Comparison of ENCODE assay signal across 8 cellular contexts in the genomic region with DNA sequence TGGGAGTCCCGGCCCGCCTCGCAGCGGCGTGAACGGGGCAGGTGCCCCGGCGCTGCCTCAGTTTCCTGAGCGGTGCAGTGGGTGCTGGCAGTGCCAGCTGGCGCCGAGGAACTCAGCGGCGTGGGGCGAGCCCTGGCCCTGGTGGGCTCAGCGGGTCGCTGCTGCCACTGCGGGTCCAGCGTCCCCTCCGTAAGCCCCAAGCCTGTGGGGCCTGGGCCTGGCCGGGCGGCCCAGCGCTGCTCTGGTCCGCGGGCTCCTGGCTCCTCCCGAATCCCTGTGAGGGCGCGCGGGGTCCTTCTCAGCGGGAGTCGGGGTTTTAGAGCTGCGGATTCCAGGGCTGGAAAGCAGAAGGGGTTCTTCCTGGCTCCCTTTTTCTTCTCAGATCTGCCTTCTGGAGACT. TPM values are rescaled to one million over a fixed set of nuclear protein-coding genes. Genes with fewer than 3 reads are reported as not detected.
A peak's percentile ranks its signal among the peaks of the same experiment; 100 is the strongest.
DNase-seq lines count a peak whose midpoint lies in the region; ATAC-seq and TF ChIP-seq lines count a peak whose summit lies in the region.
"Not testable (repeated sequence)": the region's sequence is repeated elsewhere in the genome, so short reads cannot be mapped to it uniquely, and the experiment has no call there.

No MANE protein-coding gene starts in this region.

- H4K8ac ChIP-seq in mesenchymal stem cell (ENCODE audit: low read length), result not testable (repeated sequence)

- H3K14ac ChIP-seq in mesenchymal stem cell (ENCODE audit: low read length in 2 of 2), result not testable (repeated sequence)

- not testable (repeated sequence) for DNase-seq in SK-N-SH; cardiac fibroblast (ENCODE audit: low read depth in 2 of 2); mesenchymal stem cell; upper lobe of right lung

- TF ChIP-seq RAD21 in SK-N-SH (IDR thresholded peaks at IDR 0.05; ENCODE audit: low read length), result not testable (repeated sequence)

- not testable (repeated sequence) for TF ChIP-seq CTCF in DOHH2 (IDR thresholded peaks at IDR 0.05; ENCODE audit: low read depth, low read length, poor library complexity, severe bottlenecking); SK-N-SH (IDR thresholded peaks at IDR 0.05); cardiac fibroblast (IDR thresholded peaks at IDR 0.05; ENCODE audit: low read depth, low read length); gastroesophageal sphincter (IDR thresholded peaks at IDR 0.05); upper lobe of right lung (IDR thresholded peaks at IDR 0.05)

- intact Hi-C loops in upper lobe of right lung (cut with DNase I), result not testable (repeated sequence)

- not testable (repeated sequence) for H2BK15ac ChIP-seq in mesenchymal stem cell (ENCODE audit: low read depth, poor library complexity, severe bottlenecking)

- H3K4me1 ChIP-seq in DOHH2 (ENCODE audit: control insufficient read depth, low read length) (peaks cover 11% of the 10 kb centered on the region), gastroesophageal sphincter (peaks cover 4 to 35% (median 5%) of the 10 kb centered on the region in 3 donors), upper lobe of right lung (peaks cover 13% of the 10 kb centered on the region)
- not testable (repeated sequence) for H3K4me1 ChIP-seq in SK-N-SH (ENCODE audit: control insufficient read depth in 1 of 2, insufficient read depth in 2 of 2, low read depth in 1 of 2, low read length in 1 of 2); mesenchymal stem cell (ENCODE audit: control insufficient read depth, insufficient read depth, low read depth, low read length); rectal smooth muscle tissue (ENCODE audit: control insufficient read depth, insufficient read depth, low read length)

- TF ChIP-seq EP300 in SK-N-SH (IDR thresholded peaks at IDR 0.05; ENCODE audit: borderline replicate concordance in 1 of 2, low read depth in 1 of 2, low read length in 1 of 2); gastroesophageal sphincter (IDR thresholded peaks at IDR 0.05): not testable (repeated sequence)

- not testable (repeated sequence) for H3K23ac ChIP-seq in mesenchymal stem cell (ENCODE audit: low read length in 2 of 2)

- H3K4ac ChIP-seq in mesenchymal stem cell (ENCODE audit: low read depth in 1 of 2, low read length in 2 of 2), result not testable (repeated sequence)

- peak overlapping the region; percentile 73 for H3K9ac ChIP-seq in SK-N-SH
- peak overlapping the region; percentile 87 for H3K9ac ChIP-seq in mesenchymal stem cell (ENCODE audit: low read length)
- H3K9ac ChIP-seq in rectal smooth muscle tissue (ENCODE audit: low read length), result not testable (repeated sequence)

- no CpG with 5 or more reads among the region's 31 CpGs for WGBS in SK-N-SH (ENCODE audit: low lambda C conversion rate)
- no CpG with 5 or more reads among the region's 31 CpGs for WGBS in gastroesophageal sphincter (ENCODE audit: low coverage in 1 of 2), 2 donors
- no CpG with 5 or more reads among the region's 31 CpGs for WGBS in mesenchymal stem cell

- not testable (repeated sequence) for H3K9me2 ChIP-seq in DOHH2 (replicated peaks; ENCODE audit: control insufficient read depth, low read length); SK-N-SH

- not testable (repeated sequence) for H3K27ac ChIP-seq in DOHH2 (ENCODE audit: low read depth, low read length); SK-N-SH (ENCODE audit: low read depth in 2 of 2, low read length in 1 of 2); mesenchymal stem cell (ENCODE audit: low read length, poor library complexity, severe bottlenecking)
- H3K27ac ChIP-seq in gastroesophageal sphincter (peak overlapping the region; percentile 58 to 91 (median 89)), rectal smooth muscle tissue (ENCODE audit: low read depth, low read length) (peak overlapping the region; percentile 68), upper lobe of right lung (peak overlapping the region; percentile 81)

- H4K20me1 ChIP-seq in DOHH2 (ENCODE audit: control insufficient read depth, insufficient read depth, low read depth, low read length); SK-N-SH (ENCODE audit: insufficient read depth): not testable (repeated sequence)

- H2BK5ac ChIP-seq in mesenchymal stem cell (ENCODE audit: low read depth, low read length, poor library complexity, severe bottlenecking), result not testable (repeated sequence)

- peaks cover 19% of the 10 kb centered on the region for H3K79me1 ChIP-seq in mesenchymal stem cell (replicated peaks; ENCODE audit: low read length, poor library complexity, severe bottlenecking)

- not testable (repeated sequence) for H2AK5ac ChIP-seq in mesenchymal stem cell (ENCODE audit: low read length, severe bottlenecking)

- not testable (repeated sequence) for H3K18ac ChIP-seq in mesenchymal stem cell (ENCODE audit: low read depth in 1 of 2, low read length in 2 of 2)

- not testable (repeated sequence) for TF ChIP-seq POLR2A in gastroesophageal sphincter (IDR thresholded peaks at IDR 0.05)

- H3K79me2 ChIP-seq in DOHH2 (ENCODE audit: control insufficient read depth, low read length) (peaks cover 28% of the 10 kb centered on the region), SK-N-SH (ENCODE audit: insufficient read depth) (peaks cover 19% of the 10 kb centered on the region; the same call in 1 of the 2 replicates)

- 0 out of 2 replicates have a peak overlapping the region, but pooled peaks have one; percentile 93 for H2AFZ ChIP-seq in SK-N-SH (ENCODE audit: low read depth)
- H2AFZ ChIP-seq in mesenchymal stem cell (ENCODE audit: low read depth, low read length), result not testable (repeated sequence)

- H3K36me3 ChIP-seq in DOHH2 (ENCODE audit: control insufficient read depth, low read length) (peaks cover 29% of the 10 kb centered on the region), SK-N-SH (replicated peaks in 1 of 2; ENCODE audit: control insufficient read depth in 1 of 2, insufficient read depth in 2 of 2, low read length in 1 of 2) (peaks cover 18 to 20% of the 10 kb centered on the region in 2 experiments), gastroesophageal sphincter (peaks cover 0 to 25% of the 10 kb centered on the region in 2 donors), mesenchymal stem cell (ENCODE audit: control insufficient read depth in 1 of 2, insufficient read depth in 2 of 2, low read depth in 1 of 2, low read length in 2 of 2) (peaks cover 16 to 35% of the 10 kb centered on the region in 2 experiments), upper lobe of right lung (peaks cover 17% of the 10 kb centered on the region)
- H3K36me3 ChIP-seq in rectal smooth muscle tissue (ENCODE audit: control insufficient read depth, insufficient read depth, low read length), result not testable (repeated sequence)

- not testable (repeated sequence) for H2BK120ac ChIP-seq in mesenchymal stem cell (ENCODE audit: low read depth, low read length)

- not testable (repeated sequence) for H2BK12ac ChIP-seq in mesenchymal stem cell (ENCODE audit: low read length in 2 of 2)

- H3K4me3 ChIP-seq in DOHH2 (ENCODE audit: low read length) (peak overlapping the region; percentile 85), SK-N-SH (ENCODE audit: low read depth in 2 of 2, low read length in 1 of 2) (peak overlapping the region; percentile 73 to 75), cardiac fibroblast (replicated peaks in 1 of 2; ENCODE audit: low read depth in 2 of 2, low read length in 2 of 2) (peak overlapping the region; percentile 63 to 70), gastroesophageal sphincter (peak overlapping the region; percentile 63 to 97), mesenchymal stem cell (ENCODE audit: insufficient read depth in 1 of 2, low read depth in 1 of 2, low read length in 2 of 2) (peak overlapping the region; percentile 58 to 83), rectal smooth muscle tissue (ENCODE audit: low read length) (peak overlapping the region; percentile 74), upper lobe of right lung (peak overlapping the region; percentile 78)

- peak overlapping the region; percentile 56 for H3K4me2 ChIP-seq in DOHH2 (ENCODE audit: low read length)
- peak overlapping the region; percentile 71; the same call in 1 of the 2 replicates for H3K4me2 ChIP-seq in SK-N-SH
- H3K4me2 ChIP-seq in mesenchymal stem cell (ENCODE audit: low read length, poor library complexity, severe bottlenecking), result not testable (repeated sequence)

- not testable (repeated sequence) for H3K27me3 ChIP-seq in DOHH2 (ENCODE audit: control insufficient read depth, low read length); SK-N-SH (ENCODE audit: insufficient read depth); gastroesophageal sphincter; mesenchymal stem cell (ENCODE audit: control insufficient read depth in 1 of 2, insufficient read depth in 1 of 2, low read length in 2 of 2); rectal smooth muscle tissue (ENCODE audit: control insufficient read depth, insufficient read depth, low read length); upper lobe of right lung

- CTCF ChIA-PET in SK-N-SH (lab: Yijun Ruan, JAX), result not testable (repeated sequence)

- not testable (repeated sequence) for H3K9me3 ChIP-seq in DOHH2 (ENCODE audit: control insufficient read depth, insufficient read depth, low read length); SK-N-SH; gastroesophageal sphincter; mesenchymal stem cell (ENCODE audit: control insufficient read depth, low read length); upper lobe of right lung

- POLR2A ChIA-PET in SK-N-SH (lab: Yijun Ruan, JAX), result not testable (repeated sequence)

- not testable (repeated sequence) for H3F3A ChIP-seq in DOHH2 (ENCODE audit: control insufficient read depth, insufficient read depth); SK-N-SH (replicated peaks; ENCODE audit: insufficient read depth)

- peak; percentile 2 for ATAC-seq in HG02938 (IDR thresholded peaks at IDR 0.05; ENCODE audit: unreplicated experiment)
- ATAC-seq in gastroesophageal sphincter, result not testable (repeated sequence)
- ATAC-seq in upper lobe of right lung, result peak; percentile 19

- not testable (repeated sequence) for H4K91ac ChIP-seq in mesenchymal stem cell (ENCODE audit: low read length)

RNA-seq across cellular contexts. Expression of a gene that starts 0.9 kb away (rescaled TPM):
- 7.1 and 10.7 TPM in 2 replicates for polyA plus RNA-seq in SK-N-SH (2012; rRNA removed)
- polyA plus RNA-seq in SK-N-SH (2012; cell fraction: cytosol; rRNA removed), result 4.8 TPM in 2 replicates
- 34.1 and 38.5 TPM in 2 replicates for polyA plus RNA-seq in SK-N-SH (2012; cell fraction: nucleus; rRNA removed)
- 10 to 100 TPM; 12.4 to 21.0 (median 18.4) TPM for total RNA-seq in gastroesophageal sphincter
- polyA plus RNA-seq in mesenchymal stem cell (2013, experiment 1 of 2), result 7.5 TPM
- polyA plus RNA-seq in mesenchymal stem cell (2013, experiment 2 of 2), result 7.6 TPM
- 15.7 TPM for total RNA-seq in upper lobe of right lung

RNA-seq across cellular contexts. Expression of a gene that starts 35.1 kb away (rescaled TPM):
- 0.29 and 0.33 TPM in 2 replicates for polyA plus RNA-seq in SK-N-SH (2012; rRNA removed)
- 0.34 and 0.35 TPM in 2 replicates for polyA plus RNA-seq in SK-N-SH (2012; cell fraction: cytosol; rRNA removed)
- 0.42 and 0.61 TPM in 2 replicates for polyA plus RNA-seq in SK-N-SH (2012; cell fraction: nucleus; rRNA removed)
- 10 to 100 TPM in 1 of 4 donors, 1 to 10 TPM in 3; 1.9 to 12.8 (median 3.4) TPM for total RNA-seq in gastroesophageal sphincter
- polyA plus RNA-seq in mesenchymal stem cell (2013, experiment 1 of 2), result 0.17 TPM
- 0.19 TPM for polyA plus RNA-seq in mesenchymal stem cell (2013, experiment 2 of 2)
- total RNA-seq in upper lobe of right lung, result 2.1 TPM
